ENCODE assay signal across 24 cellular contexts in the genomic region with DNA sequence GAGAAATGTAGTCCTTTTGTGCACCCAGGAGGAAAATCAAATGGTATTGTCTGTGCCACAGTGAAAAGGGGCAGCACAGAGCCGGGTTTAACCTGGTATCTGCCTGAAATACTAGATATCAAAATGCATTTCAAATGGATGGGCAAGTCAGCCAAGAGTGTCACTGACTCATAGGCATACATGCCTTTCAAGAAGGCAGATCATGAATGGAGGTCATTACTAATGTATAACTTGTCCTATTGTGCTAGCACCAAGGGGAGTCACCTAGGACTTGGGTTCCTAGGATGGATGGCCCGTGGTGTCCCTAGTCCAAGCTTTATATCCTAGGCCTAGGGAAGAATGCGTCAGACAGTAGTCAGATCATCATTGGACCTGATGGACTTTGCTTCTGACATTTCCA. TPM values are rescaled to one million over a fixed set of nuclear protein-coding genes. Genes with fewer than 3 reads are reported as not detected.
"Had no signal": no experiment of that assay in that cellular context is flagged by ENCODE, and none has a peak within 500 bp of the region (broad histone marks: within the 10 kb centered on the region; RNA-seq: fewer than 3 reads in every experiment).

No MANE protein-coding gene starts in this region.

- H3K36me3 Mint-ChIP-seq: naive thymus-derived CD4-positive, alpha-beta T cell had no signal

- H3K4me1 ChIP-seq: prostate gland had no signal

- H3K36me3 ChIP-seq: brain microvascular endothelial cell, ovary, prostate gland, sigmoid colon, tibial nerve had no signal

- H3K27ac Mint-ChIP-seq: activated B cell treated with CpG ODN at 0.5 μM for 24 hours; activated CD8-positive, alpha-beta T cell treated with anti-CD3 and anti-CD28 coated beads for 36 hours; activated T-helper 17 cell treated with anti-CD3 and anti-CD28 coated beads, Interleukin-2, amount 50 U/mL, for 72 hours; dendritic cell treated with granulocyte-macrophage colony-stimulating factor and Interleukin-4, amounts not matched to agents 40 ng/mL and 50 ng/mL, for 4 days; naive thymus-derived CD4-positive, alpha-beta T cell had no signal

- H3K4me1 Mint-ChIP-seq: activated B cell treated with CpG ODN at 0.5 μM for 24 hours; activated T-helper 17 cell treated with anti-CD3 and anti-CD28 coated beads, Interleukin-2, amount 50 U/mL, for 72 hours had no signal

- DNase-seq: activated B cell treated with CpG ODN at 0.5 μM for 24 hours; activated CD4-positive, alpha-beta T cell treated with anti-CD3 and anti-CD28 coated beads, Interleukin-2, amount 50 U/mL, for 1 hour; activated CD8-positive, alpha-beta T cell treated with anti-CD3 and anti-CD28 coated beads for 36 hours; activated gamma-delta T cell treated with Interleukin-2 at 50 U/mL for 16 hours; activated naive CD4-positive, alpha-beta T cell treated with anti-CD3 and anti-CD28 coated beads, Interleukin-2, amount 50 U/mL, for 16 hours; activated T-cell treated with anti-CD3 and anti-CD28 coated beads, Interleukin-2, amount 50 U/mL, for 4 hours; amniotic stem cell; brain microvascular endothelial cell; caudate nucleus; endodermal cell; islet precursor cell; left colon; midbrain; naive thymus-derived CD4-positive, alpha-beta T cell; ovary; sigmoid colon; stimulated activated CD4-positive, alpha-beta T cell treated with anti-CD3 and anti-CD28 coated beads, Interleukin-2, amount 100 ng/mL, for 48 hours; stimulated activated naive CD4-positive, alpha-beta T cell treated with Interleukin-2 at 50 U/mL for 16 hours; T-helper 2 cell had no signal

- H3K4me3 Mint-ChIP-seq: activated B cell treated with CpG ODN at 0.5 μM for 24 hours; activated CD8-positive, alpha-beta T cell treated with anti-CD3 and anti-CD28 coated beads for 36 hours; activated T-cell treated with anti-CD3 and anti-CD28 coated beads, Interleukin-2, amount 50 U/mL, for 4 hours; activated T-helper 17 cell treated with anti-CD3 and anti-CD28 coated beads, Interleukin-2, amount 50 U/mL, for 72 hours; dendritic cell treated with granulocyte-macrophage colony-stimulating factor and Interleukin-4, amounts not matched to agents 40 ng/mL and 50 ng/mL, for 4 days; endodermal cell; naive thymus-derived CD4-positive, alpha-beta T cell had no signal

- H3K9me3 Mint-ChIP-seq: activated B cell treated with CpG ODN at 0.5 μM for 24 hours; activated CD8-positive, alpha-beta T cell treated with anti-CD3 and anti-CD28 coated beads for 36 hours; activated T-cell treated with anti-CD3 and anti-CD28 coated beads, Interleukin-2, amount 50 U/mL, for 4 hours; activated T-helper 17 cell treated with anti-CD3 and anti-CD28 coated beads, Interleukin-2, amount 50 U/mL, for 72 hours; dendritic cell treated with granulocyte-macrophage colony-stimulating factor and Interleukin-4, amounts not matched to agents 40 ng/mL and 50 ng/mL, for 4 days; endodermal cell; naive thymus-derived CD4-positive, alpha-beta T cell had no signal

- H3K4me3 ChIP-seq: ovary, prostate gland, sigmoid colon, tibial nerve had no signal

- H3K27ac ChIP-seq: brain microvascular endothelial cell, ovary, prostate gland, sigmoid colon, tibial nerve had no signal

- H3K27me3 ChIP-seq: brain microvascular endothelial cell, ovary, sigmoid colon, tibial nerve had no signal

- ATAC-seq: activated CD8-positive, alpha-beta T cell treated with anti-CD3 and anti-CD28 coated beads for 36 hours; activated T-cell treated with anti-CD3 and anti-CD28 coated beads, Interleukin-2, amount 50 U/mL, for 4 hours; activated T-helper 17 cell treated with anti-CD3 and anti-CD28 coated beads, Interleukin-2, amount 50 U/mL, for 72 hours; esophagus mucosa; left colon; naive thymus-derived CD4-positive, alpha-beta T cell had no signal

- H3K9me3 ChIP-seq: ovary, prostate gland, sigmoid colon, tibial nerve had no signal

RNA-seq across cellular contexts. Expression of gene TCF7L1, which starts 49.9 kb away (rescaled TPM):
- total RNA-seq: activated CD8-positive, alpha-beta T cell treated with anti-CD3 and anti-CD28 coated beads for 36 hours; activated T-helper 17 cell treated with anti-CD3 and anti-CD28 coated beads, Interleukin-2, amount 50 U/mL, for 72 hours had no signal
